ENCODE assay signal across 27 cellular contexts in the genomic region with DNA sequence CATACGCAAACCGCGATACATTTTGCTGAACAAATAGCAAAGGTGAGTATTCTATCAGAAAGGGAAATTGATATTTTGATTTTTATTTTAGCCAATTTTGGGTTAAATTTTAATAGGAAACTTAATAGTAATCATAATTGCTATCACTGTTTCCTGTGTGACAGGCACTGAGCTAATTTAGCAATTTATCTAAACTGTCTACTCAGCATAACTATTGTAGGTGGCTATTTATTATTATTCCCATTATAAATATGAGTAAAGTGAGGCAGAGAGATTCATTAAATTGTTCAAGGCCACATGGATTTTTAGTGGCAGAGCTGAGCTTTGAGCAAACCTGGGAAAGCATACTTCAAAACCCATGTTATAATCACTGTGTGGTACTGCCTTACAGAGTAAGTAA. TPM values are rescaled to one million over a fixed set of nuclear protein-coding genes. Genes with fewer than 3 reads are reported as not detected.
DNase-seq lines count a peak whose midpoint lies in the region; ATAC-seq, FAIRE-seq and TF ChIP-seq lines count a peak whose summit lies in the region.
"Had no signal": no experiment of that assay in that cellular context is flagged by ENCODE, and none has a peak within 500 bp of the region (broad histone marks: within the 10 kb centered on the region; RNA-seq: fewer than 3 reads in every experiment).

No MANE protein-coding gene starts in this region.

- TF ChIP-seq EP300 in A549 (IDR thresholded peaks at IDR 0.05) (no peak), K562 (IDR thresholded peaks at IDR 0.05; ENCODE audit: low read length) (no peak)

- no peaks in the 10 kb centered on the region for H3K9me1 ChIP-seq in K562 (ENCODE audit: control insufficient read depth, insufficient read depth, low read length)

- peaks cover 80% of the 10 kb centered on the region for H3K36me3 ChIP-seq in K562 (ENCODE audit: control insufficient read depth, insufficient read depth, low read length)

- CTCF ChIA-PET in A549 (lab: Yijun Ruan, JAX) (interaction anchor here (0.5 to 1.8 kb wide), 3 partner anchors 19 to 182 kb away, joined by 4 to 8 read pairs (median 4); no protein-coding TSS in a partner anchor), K562 (lab: Yijun Ruan, JAX; ENCODE audit: low intra/inter-chr PET ratio) (no interaction called here)

- TF ChIP-seq CTCF in A549 (IDR thresholded peaks at IDR 0.05) = no peak
- TF ChIP-seq CTCF in K562 (IDR thresholded peaks at IDR 0.05 in 2 of 3, conservative IDR thresholded peaks at IDR 0.05 in 1 of 3; ENCODE audit: insufficient read depth in 2 of 3, low read depth in 1 of 3, low read length in 3 of 3) = no peak
- TF ChIP-seq CTCF in nephron progenitor cell (IDR thresholded peaks at IDR 0.05) = no peak

- no peaks in the 10 kb centered on the region for H3K4me1 Mint-ChIP-seq in activated T-cell treated with anti-CD3 and anti-CD28 coated beads, Interleukin-2, amount 50 U/mL, for 72 hours (ENCODE audit: low read depth)
- peaks cover 7% of the 10 kb centered on the region for H3K4me1 Mint-ChIP-seq in stimulated activated effector memory CD8-positive, alpha-beta T cell treated with anti-CD3 and anti-CD28 coated beads, Interleukin-12 subunit alpha, Interleukin-12 subunit beta, amount 100 ng/mL, for 72 hours
- H3K4me1 Mint-ChIP-seq in nephron progenitor cell = no peaks in the 10 kb centered on the region
- H3K4me1 Mint-ChIP-seq: CD14-positive monocyte had no signal

- FAIRE-seq in A549 (lab: Jason Lieb, UNC) (no peak), K562 (lab: Jason Lieb, UNC) (no peak), frontal cortex (lab: Jason Lieb, UNC) (no peak)
- FAIRE-seq: GM12878, GM12892, GM18507 had no signal

- no peaks in the 10 kb centered on the region for H3K27me3 Mint-ChIP-seq in activated T-cell treated with anti-CD3 and anti-CD28 coated beads, Interleukin-2, amount 50 U/mL, for 72 hours (ENCODE audit: low read depth)
- H3K27me3 Mint-ChIP-seq in nephron progenitor cell (ENCODE audit: low read depth, poor library complexity) = no peaks in the 10 kb centered on the region
- H3K27me3 Mint-ChIP-seq: CD4-positive, alpha-beta memory T cell; CD4-positive, CD25-positive, alpha-beta regulatory T cell; CD8-positive, alpha-beta memory T cell had no signal

- H3K36me3 Mint-ChIP-seq in activated T-cell treated with anti-CD3 and anti-CD28 coated beads, Interleukin-2, amount 50 U/mL, for 72 hours (ENCODE audit: insufficient read depth in 2 of 2) = peaks cover 9 to 19% of the 10 kb centered on the region in 2 donors
- peaks cover 100% of the 10 kb centered on the region for H3K36me3 Mint-ChIP-seq in stimulated activated effector memory CD8-positive, alpha-beta T cell treated with anti-CD3 and anti-CD28 coated beads, Interleukin-12 subunit alpha, Interleukin-12 subunit beta, amount 100 ng/mL, for 72 hours
- H3K36me3 Mint-ChIP-seq in nephron progenitor cell (ENCODE audit: low read depth) = peaks cover 49% of the 10 kb centered on the region

- no peak overlapping the region for H3K4me3 Mint-ChIP-seq in activated T-cell treated with anti-CD3 and anti-CD28 coated beads, Interleukin-2, amount 50 U/mL, for 72 hours
- no peak overlapping the region for H3K4me3 Mint-ChIP-seq in stimulated activated effector memory CD8-positive, alpha-beta T cell treated with anti-CD3 and anti-CD28 coated beads, Interleukin-12 subunit alpha, Interleukin-12 subunit beta, amount 100 ng/mL, for 72 hours
- no peak overlapping the region for H3K4me3 Mint-ChIP-seq in nephron progenitor cell
- H3K4me3 Mint-ChIP-seq: CD14-positive monocyte; CD4-positive, alpha-beta memory T cell; CD4-positive, CD25-positive, alpha-beta regulatory T cell; CD8-positive, alpha-beta memory T cell had no signal

- H2AFZ ChIP-seq in K562 (ENCODE audit: low read depth, low read length) = no peak overlapping the region

- POLR2A ChIA-PET in A549 (lab: Yijun Ruan, JAX) = interaction anchor here (0.7 kb wide), 1 partner anchor 65 kb away, joined by 3 read pairs; the partner anchor contains the start of gene CDC14A
- POLR2A ChIA-PET in K562 (lab: Yijun Ruan, JAX) = interaction anchor here (1.1 to 2.4 kb wide), 3 partner anchors 9 to 20 kb away, joined by 5 to 10 read pairs (median 5); partner anchors contain the start of gene RTCA

- H4K20me1 ChIP-seq in K562 (replicated peaks; ENCODE audit: control insufficient read depth, insufficient read depth, low read length) = no peaks in the 10 kb centered on the region
- H4K20me1 ChIP-seq: BLaER1 had no signal

- in situ Hi-C loops in K562 (cut with MboI) = no loop called here

- no peaks in the 10 kb centered on the region for H3K27me3 ChIP-seq in K562 (ENCODE audit: control insufficient read depth in 2 of 2, insufficient read depth in 2 of 2, low read length in 2 of 2)
- H3K27me3 ChIP-seq: BE2C, BLaER1 had no signal

- ATAC-seq in activated T-cell treated with anti-CD3 and anti-CD28 coated beads, Interleukin-2, amount 50 U/mL, for 72 hours (replicated peaks in 1 of 2) = no peak
- ATAC-seq in A549 (no peak), K562 (no peak)
- ATAC-seq in stimulated activated effector memory CD8-positive, alpha-beta T cell treated with anti-CD3 and anti-CD28 coated beads, Interleukin-12 subunit alpha, Interleukin-12 subunit beta, amount 100 ng/mL, for 72 hours = no peak
- ATAC-seq: GM12878 had no signal

- H3K27ac ChIP-seq in A549 = no peak overlapping the region
- no peak overlapping the region for H3K27ac ChIP-seq in K562 (ENCODE audit: extremely low read depth, low read depth, low read length)
- H3K27ac ChIP-seq: 22Rv1, BLaER1 had no signal

- intact Hi-C loops in K562 (cut with micrococcal nuclease) = no loop called here

- no peak overlapping the region for H3K9ac ChIP-seq in K562 (ENCODE audit: insufficient read depth in 1 of 2, low read depth in 2 of 2, low read length in 2 of 2)
- H3K9ac ChIP-seq: BLaER1 had no signal

- H3K9me3 ChIP-seq in A549 (no peaks in the 10 kb centered on the region), K562 (replicated peaks; ENCODE audit: control insufficient read depth, insufficient read depth, low read depth, low read length) (no peaks in the 10 kb centered on the region)
- H3K9me3 ChIP-seq: BE2C, BLaER1 had no signal

- TF ChIP-seq RAD21 in A549 (conservative IDR thresholded peaks at IDR 0.05 in 1 of 2, IDR thresholded peaks at IDR 0.05 in 1 of 2) = no peak
- no peak for TF ChIP-seq RAD21 in K562 (CRISPR knock-in tag; conservative IDR thresholded peaks at IDR 0.05 in 1 of 2, IDR thresholded peaks at IDR 0.05 in 1 of 2)

- H3K27ac Mint-ChIP-seq in activated T-cell treated with anti-CD3 and anti-CD28 coated beads, Interleukin-2, amount 50 U/mL, for 72 hours = peak overlapping the region; percentile 63
- peak overlapping the region; percentile 40 for H3K27ac Mint-ChIP-seq in stimulated activated effector memory CD8-positive, alpha-beta T cell treated with anti-CD3 and anti-CD28 coated beads, Interleukin-12 subunit alpha, Interleukin-12 subunit beta, amount 100 ng/mL, for 72 hours
- no peak overlapping the region for H3K27ac Mint-ChIP-seq in nephron progenitor cell
- H3K27ac Mint-ChIP-seq: CD14-positive monocyte had no signal

- no peak for DNase-seq in activated T-cell treated with anti-CD3 and anti-CD28 coated beads, Interleukin-2, amount 50 U/mL, for 72 hours
- DNase-seq in activated T-cell treated with anti-CD3 and anti-CD28 coated beads, Interleukin-2, amount 50 U/mL, for 1 hour = no peak
- no peak for DNase-seq in A549 (ENCODE audit: low read depth in 1 of 2, low spot score in 1 of 2)
- DNase-seq in K562 (ENCODE audit: extremely low read depth in 1 of 4, low spot score in 3 of 4) = no peak
- DNase-seq in stimulated activated effector memory CD8-positive, alpha-beta T cell treated with anti-CD3 and anti-CD28 coated beads, Interleukin-12 subunit alpha, Interleukin-12 subunit beta, amount 100 ng/mL, for 72 hours (ENCODE audit: low spot score in 2 of 2) = no peak
- no peak for DNase-seq in frontal cortex (ENCODE audit: low spot score in 2 of 2)
- DNase-seq in nephron progenitor cell = no peak
- DNase-seq: ACHN; BE2C; C1 segment of cervical spinal cord; CD4-positive, alpha-beta memory T cell; CD4-positive, CD25-positive, alpha-beta regulatory T cell; CD8-positive, alpha-beta memory T cell; COR-L47; DMS 273 treated with DMSO at 0.1 percent for 48 hours; DMS153; DMS53; DMS79; DND-41; EL; GDM1 had no signal

- no TSS peak for BruUV-seq in K562 (replicated peaks; lab: Mats Ljungman, UMichigan)

- no peak for TF ChIP-seq POLR2A in A549 (IDR thresholded peaks at IDR 0.05; ENCODE audit: low read length)
- TF ChIP-seq POLR2A in K562 (conservative IDR thresholded peaks at IDR 0.05) = no peak

- 92% methylated on average over 3 of the region's 3 CpGs for WGBS in A549 (ENCODE audit: missing lambda C conversion rate)
- 100% methylated on average over 3 of the region's 3 CpGs for WGBS in K562 (ENCODE audit: insufficient coverage, low coverage, missing lambda C conversion rate)

- H3K4me2 ChIP-seq in A549 (no peak overlapping the region), K562 (ENCODE audit: insufficient read depth, low read length) (no peak overlapping the region)
- H3K4me2 ChIP-seq: BLaER1 had no signal

- H3K4me1 ChIP-seq in A549 (no peaks in the 10 kb centered on the region), K562 (replicated peaks in 1 of 2; ENCODE audit: control insufficient read depth in 2 of 2, insufficient read depth in 2 of 2, low read length in 2 of 2) (no peaks in the 10 kb centered on the region)
- H3K4me1 ChIP-seq: BE2C, BLaER1 had no signal

- H3K4me3 ChIP-seq in A549 = no peak overlapping the region
- no peak overlapping the region for H3K4me3 ChIP-seq in K562
- H3K4me3 ChIP-seq: BLaER1, GM12878 had no signal

- H3K79me2 ChIP-seq in K562 (ENCODE audit: control insufficient read depth, insufficient read depth, low read length) = no peaks in the 10 kb centered on the region

- no peaks in the 10 kb centered on the region for H3K9me3 Mint-ChIP-seq in activated T-cell treated with anti-CD3 and anti-CD28 coated beads, Interleukin-2, amount 50 U/mL, for 72 hours
- H3K9me3 Mint-ChIP-seq in stimulated activated effector memory CD8-positive, alpha-beta T cell treated with anti-CD3 and anti-CD28 coated beads, Interleukin-12 subunit alpha, Interleukin-12 subunit beta, amount 100 ng/mL, for 72 hours = no peaks in the 10 kb centered on the region
- H3K9me3 Mint-ChIP-seq in nephron progenitor cell = no peaks in the 10 kb centered on the region
- H3K9me3 Mint-ChIP-seq: CD14-positive monocyte; CD4-positive, alpha-beta memory T cell; CD4-positive, CD25-positive, alpha-beta regulatory T cell; CD8-positive, alpha-beta memory T cell had no signal

RNA-seq across cellular contexts. Expression of gene RTCA, which starts 21.1 kb away (rescaled TPM):
- total RNA-seq in activated T-cell treated with anti-CD3 and anti-CD28 coated beads, Interleukin-2, amount 50 U/mL, for 72 hours = 10 to 100 TPM; 81.6 to 81.9 TPM
- 31.9 and 39.5 TPM in 2 replicates for polyA plus RNA-seq in A549 (2011; rRNA removed)
- polyA plus RNA-seq in A549 (2012; cell fraction: cytosol; rRNA removed) = 10.4 and 11.1 TPM in 2 replicates
- polyA plus RNA-seq in A549 (2012; cell fraction: nucleus; rRNA removed) = 5.6 and 10.9 TPM in 2 replicates
- 23.8 to 25.0 TPM (median 24.4 TPM) in 3 replicates for polyA plus RNA-seq in A549 (2017; fragmentation: RNase III; extraction: RNeasy Plus Mini Kit Qiagen cat#74134 plus additional on column Dnase treatment)
- 7.7 and 12.7 TPM in 2 replicates for polyA minus RNA-seq in A549 (2011; rRNA and poly(A)+ RNA removed)
- 46.7 and 59.6 TPM in 2 replicates for total RNA-seq in K562 (2011; cell fraction: chromatin; rRNA removed; ENCODE audit: low replicate concordance)
- 40.4 and 45.0 TPM in 2 replicates for total RNA-seq in K562 (2011; cell fraction: nucleolus; rRNA removed)
- total RNA-seq in K562 (2011; cell fraction: nucleoplasm; rRNA removed) = 42.6 and 56.6 TPM in 2 replicates
- 45.8 and 47.8 TPM in 2 replicates for total RNA-seq in K562 (2014; rRNA removed)
- total RNA-seq in K562 (2014; rRNA removed; fragmentation: Illumina TruSeq; extraction: Trizol) = 40.6 and 48.1 TPM in 2 replicates
- 38.5 and 43.3 TPM in 2 replicates for total RNA-seq in K562 (2015; rRNA removed; fragmentation: Illumina TruSeq; extraction: Trizol)
- total RNA-seq in K562 (2021) = 43.2 and 44.3 TPM in 2 replicates
- 46.6 and 57.2 TPM in 2 replicates for polyA plus RNA-seq in K562 (2011; rRNA removed)
- polyA plus RNA-seq in K562 (2011; cell fraction: cytosol; rRNA removed) = 15.5 and 28.2 TPM in 2 replicates
- polyA plus RNA-seq in K562 (2011; cell fraction: nucleus; rRNA removed) = 27.5 and 31.1 TPM in 2 replicates
- polyA plus RNA-seq in K562 (2012) = 43.2 and 65.0 TPM in 2 replicates
- 33.2 and 37.5 TPM in 2 replicates for polyA plus RNA-seq in K562 (2014; fragmentation: Illumina TruSeq; extraction: Trizol)
- polyA plus RNA-seq in K562 (2014; fragmentation: Nextera tagmentation; extraction: Ambion mirVana) = 10 to 100 TPM; 11.6 to 13.1 TPM
- polyA plus RNA-seq in K562 (2014; rRNA removed) = 46.3 and 51.4 TPM in 2 replicates
- 46.3 and 59.5 TPM in 2 replicates for polyA minus RNA-seq in K562 (2011; rRNA and poly(A)+ RNA removed)
- polyA minus RNA-seq in K562 (2011; cell fraction: cytosol; rRNA and poly(A)+ RNA removed) = 18.6 and 19.3 TPM in 2 replicates
- 37.7 and 58.6 TPM in 2 replicates for polyA minus RNA-seq in K562 (2011; cell fraction: nucleus; rRNA and poly(A)+ RNA removed)
- total RNA-seq in frontal cortex = 69.7 TPM

RNA-seq across cellular contexts. Expression of gene DBT, which starts 37.5 kb away (rescaled TPM):
- 10 to 100 TPM; 11.9 to 15.3 TPM for total RNA-seq in activated T-cell treated with anti-CD3 and anti-CD28 coated beads, Interleukin-2, amount 50 U/mL, for 72 hours
- polyA plus RNA-seq in A549 (2011; rRNA removed) (7.0 and 8.7 TPM in 2 replicates), A549 (2017; fragmentation: RNase III; extraction: RNeasy Plus Mini Kit Qiagen cat#74134 plus additional on column Dnase treatment) (3.3 to 3.6 TPM (median 3.3 TPM) in 3 replicates), K562 (2011; rRNA removed) (10.9 and 12.1 TPM in 2 replicates), K562 (2014; fragmentation: Illumina TruSeq; extraction: Trizol) (6.1 and 7.7 TPM in 2 replicates), K562 (2014; fragmentation: Nextera tagmentation; extraction: Ambion mirVana) (1 to 10 TPM; 2.7 to 3.3 TPM), K562 (2014; rRNA removed) (4.1 and 5.0 TPM in 2 replicates)
- 0.98 and 1.0 TPM in 2 replicates for polyA plus RNA-seq in A549 (2012; cell fraction: cytosol; rRNA removed)
- 0.55 and 0.89 TPM in 2 replicates for polyA plus RNA-seq in A549 (2012; cell fraction: nucleus; rRNA removed)
- polyA minus RNA-seq in A549 (2011; rRNA and poly(A)+ RNA removed) = 3.2 and 4.5 TPM in 2 replicates
- total RNA-seq in K562 (2011; cell fraction: chromatin; rRNA removed; ENCODE audit: low replicate concordance) = 11.9 and 33.4 TPM in 2 replicates
- total RNA-seq in K562 (2011; cell fraction: nucleolus; rRNA removed) = 5.0 and 6.2 TPM in 2 replicates
- 10.9 and 12.6 TPM in 2 replicates for total RNA-seq in K562 (2011; cell fraction: nucleoplasm; rRNA removed)
- total RNA-seq in K562 (2014; rRNA removed) (3.1 and 3.6 TPM in 2 replicates), K562 (2014; rRNA removed; fragmentation: Illumina TruSeq; extraction: Trizol) (13.5 and 17.5 TPM in 2 replicates), K562 (2015; rRNA removed; fragmentation: Illumina TruSeq; extraction: Trizol) (7.0 and 7.3 TPM in 2 replicates), K562 (2021) (9.1 and 9.5 TPM in 2 replicates), frontal cortex (6.5 TPM)
- 1.5 and 3.3 TPM in 2 replicates for polyA plus RNA-seq in K562 (2011; cell fraction: cytosol; rRNA removed)
- 4.2 and 5.2 TPM in 2 replicates for polyA plus RNA-seq in K562 (2011; cell fraction: nucleus; rRNA removed)
- 4.4 and 8.1 TPM in 2 replicates for polyA plus RNA-seq in K562 (2012)
- 21.3 and 21.7 TPM in 2 replicates for polyA minus RNA-seq in K562 (2011; rRNA and poly(A)+ RNA removed)
- 2.6 and 4.8 TPM in 2 replicates for polyA minus RNA-seq in K562 (2011; cell fraction: cytosol; rRNA and poly(A)+ RNA removed)
- polyA minus RNA-seq in K562 (2011; cell fraction: nucleus; rRNA and poly(A)+ RNA removed) = 7.1 and 16.7 TPM in 2 replicates
